In genomic region chr1:172662464-172663109, GRCh38 we compare ENCODE assay signal across 8 cellular contexts. TPM values are rescaled to one million over a fixed set of nuclear protein-coding genes. Genes with fewer than 3 reads are reported as not detected.
A peak's percentile ranks its signal among the peaks of the same experiment; 100 is the strongest.
DNase-seq lines count a peak whose midpoint lies in the region; ATAC-seq and TF ChIP-seq lines count a peak whose summit lies in the region.

No MANE protein-coding gene starts in this region.

- peak overlapping the region; percentile 32; the same call in 1 of the 2 replicates for H2AFZ ChIP-seq in OCI-LY7 (ENCODE audit: low read length)

- no peak overlapping the region for H3K27ac Mint-ChIP-seq in Caco-2 (ENCODE audit: unreplicated experiment)

- DNase-seq in GM06990 (ENCODE audit: extremely low read depth, insufficient read length) (peak; percentile 60), OCI-LY7 (ENCODE audit: low spot score) (peak; percentile 7), germinal center (ENCODE audit: low spot score) (peak; percentile 19), erythroblast (lab: John Stamatoyannopoulos, UW) (no peak), Caco-2 (no peak)
- DNase-seq in activated T-cell treated with anti-CD3 and anti-CD28 coated beads, Interleukin-2, amount 50 U/mL, for 4 hours: peak; percentile 86
- peak; percentile 79 to 91 for DNase-seq in stimulated activated CD4-positive, alpha-beta T cell treated with anti-CD3 and anti-CD28 coated beads, Interleukin-4, amount 100 ng/mL, for 4 hours

- H3K36me3 ChIP-seq in GM06990 (ENCODE audit: control insufficient read depth, insufficient read depth, low read length) (no peaks in the 10 kb centered on the region), OCI-LY7 (ENCODE audit: insufficient read depth, low read length) (no peaks in the 10 kb centered on the region), Caco-2 (ENCODE audit: control insufficient read depth, insufficient read depth, low read length) (no peaks in the 10 kb centered on the region)

- H3K4me3 ChIP-seq in GM06990 (replicated peaks; ENCODE audit: low read depth, low read length) (no peak overlapping the region), OCI-LY7 (ENCODE audit: low read depth, low read length, poor library complexity, severe bottlenecking) (no peak overlapping the region), Caco-2 (ENCODE audit: low read depth, low read length) (no peak overlapping the region)

- peaks cover 81% of the 10 kb centered on the region for H3K4me1 Mint-ChIP-seq in activated T-cell treated with anti-CD3 and anti-CD28 coated beads, Interleukin-2, amount 50 U/mL, for 4 hours (ENCODE audit: low read depth)
- H3K4me1 Mint-ChIP-seq in Caco-2 (ENCODE audit: low read depth, unreplicated experiment): no peaks in the 10 kb centered on the region

- H3K4me1 ChIP-seq in OCI-LY7 (ENCODE audit: insufficient read depth, low read length, poor library complexity, severe bottlenecking): peaks cover 5% of the 10 kb centered on the region
- no peaks in the 10 kb centered on the region for H3K4me1 ChIP-seq in Caco-2

- H3K9me2 ChIP-seq in OCI-LY7 (ENCODE audit: insufficient read depth, low read length): no peaks in the 10 kb centered on the region

- H3K4me3 Mint-ChIP-seq in activated T-cell treated with anti-CD3 and anti-CD28 coated beads, Interleukin-2, amount 50 U/mL, for 4 hours: peak overlapping the region; percentile 95
- no peak overlapping the region for H3K4me3 Mint-ChIP-seq in Caco-2 (ENCODE audit: unreplicated experiment)

- POLR2A ChIA-PET in OCI-LY7 (lab: Charles Lee) (no interaction called here), Caco-2 (lab: Charles Lee) (interaction anchor here (0.5 kb wide), 1 partner anchor 33 kb away, joined by 6 read pairs; no protein-coding TSS in a partner anchor)

- intact Hi-C loops in OCI-LY7 (cut with micrococcal nuclease; ENCODE audit: unreplicated experiment): no loop called here
- intact Hi-C loops in Caco-2 (cut with micrococcal nuclease; ENCODE audit: unreplicated experiment): no loop called here

- peak; percentile 87 for ATAC-seq in HG02623 (IDR thresholded peaks at IDR 0.05; ENCODE audit: unreplicated experiment)
- peak; percentile 84 to 90 for ATAC-seq in activated T-cell treated with anti-CD3 and anti-CD28 coated beads, Interleukin-2, amount 50 U/mL, for 4 hours

- H3K9me3 Mint-ChIP-seq in activated T-cell treated with anti-CD3 and anti-CD28 coated beads, Interleukin-2, amount 50 U/mL, for 4 hours: peaks cover 3% of the 10 kb centered on the region
- no peaks in the 10 kb centered on the region for H3K9me3 Mint-ChIP-seq in Caco-2 (ENCODE audit: unreplicated experiment)

- no TSS peak for BruUV-seq in OCI-LY7 (replicated peaks; lab: Mats Ljungman, UMichigan)
- no TSS peak for BruUV-seq in Caco-2 (replicated peaks; lab: Mats Ljungman, UMichigan)

- CTCF ChIA-PET in OCI-LY7 (lab: Charles Lee; ENCODE audit: unreplicated experiment): no interaction called here
- CTCF ChIA-PET in Caco-2 (lab: Charles Lee): no interaction called here

- no peaks in the 10 kb centered on the region for H3K27me3 Mint-ChIP-seq in activated T-cell treated with anti-CD3 and anti-CD28 coated beads, Interleukin-2, amount 50 U/mL, for 4 hours (ENCODE audit: low read depth)
- H3K27me3 Mint-ChIP-seq in Caco-2 (ENCODE audit: insufficient read depth, unreplicated experiment): no peaks in the 10 kb centered on the region

- H3K27me3 ChIP-seq in GM06990 (replicated peaks; ENCODE audit: control insufficient read depth, insufficient read depth, low read length) (no peaks in the 10 kb centered on the region), Caco-2 (replicated peaks; ENCODE audit: control insufficient read depth, insufficient read depth, low read length) (no peaks in the 10 kb centered on the region)

- peaks cover 54% of the 10 kb centered on the region for H3K36me3 Mint-ChIP-seq in activated T-cell treated with anti-CD3 and anti-CD28 coated beads, Interleukin-2, amount 50 U/mL, for 4 hours (ENCODE audit: insufficient read depth)
- no peaks in the 10 kb centered on the region for H3K36me3 Mint-ChIP-seq in Caco-2 (ENCODE audit: insufficient read depth, unreplicated experiment)

- no peaks in the 10 kb centered on the region for H4K20me1 ChIP-seq in OCI-LY7 (ENCODE audit: insufficient read depth, low read length)

- H3K9me3 ChIP-seq in OCI-LY7 (ENCODE audit: low read length) (no peaks in the 10 kb centered on the region), Caco-2 (no peaks in the 10 kb centered on the region)

- no peak overlapping the region for H3K27ac ChIP-seq in OCI-LY7 (ENCODE audit: low read depth, low read length, poor library complexity, severe bottlenecking)

- no peak for TF ChIP-seq POLR2A in erythroblast (IDR thresholded peaks at IDR 0.05; ENCODE audit: low read length)

- no peaks in the 10 kb centered on the region for H3K79me2 ChIP-seq in OCI-LY7 (ENCODE audit: insufficient read depth, low read depth, low read length)

- peak overlapping the region; percentile 31; the same call in 1 of the 2 replicates for H3K4me2 ChIP-seq in OCI-LY7 (ENCODE audit: low read length)

- no peak for TF ChIP-seq CTCF in GM06990 (IDR thresholded peaks at IDR 0.05; ENCODE audit: insufficient read depth, low read length, poor library complexity, severe bottlenecking)
- TF ChIP-seq CTCF in OCI-LY7 (conservative IDR thresholded peaks at IDR 0.05; ENCODE audit: low read length): no peak
- no peak for TF ChIP-seq CTCF in Caco-2 (IDR thresholded peaks at IDR 0.05; ENCODE audit: insufficient read depth in 1 of 2, low read depth in 1 of 2, low read length in 1 of 2, severe bottlenecking in 1 of 2, unreplicated experiment in 1 of 2)

RNA-seq across cellular contexts. Expression of gene FASLG, which starts 3.7 kb away (rescaled TPM):
- total RNA-seq in OCI-LY7 (2014; rRNA removed; shearing (Covaris generic)): not detected in 2 replicates
- not detected in 2 replicates for total RNA-seq in OCI-LY7 (2022)
- total RNA-seq in activated T-cell treated with anti-CD3 and anti-CD28 coated beads, Interleukin-2, amount 50 U/mL, for 4 hours: 10 to 100 TPM; 30.3 to 51.8 (median 47.4) TPM
- total RNA-seq in Caco-2 (2022): not detected in 2 replicates

Comparison
In these comparisons a context has a peak if more than half of its experiments do, and no peak if none do; other contexts are left out.
1. DNase-seq: peak in GM06990 (single experiment), OCI-LY7 (single experiment), activated T-cell treated with anti-CD3 and anti-CD28 coated beads, Interleukin-2, amount 50 U/mL, for 4 hours (single experiment), germinal center (single experiment) and stimulated activated CD4-positive, alpha-beta T cell treated with anti-CD3 and anti-CD28 coated beads, Interleukin-4, amount 100 ng/mL, for 4 hours (2 of 2); none in erythroblast (0 of 2) and Caco-2 (0 of 2).
2. RNA of gene FASLG, which starts 3.7 kb away (total RNA-seq): 30.3 to 51.8 TPM in activated T-cell treated with anti-CD3 and anti-CD28 coated beads, Interleukin-2, amount 50 U/mL, for 4 hours; not detected in Caco-2 and not detected in OCI-LY7; every median in the first group is over 10 times any median in the second.